ENCODE assay signal across 1 cellular context in the genomic region with DNA sequence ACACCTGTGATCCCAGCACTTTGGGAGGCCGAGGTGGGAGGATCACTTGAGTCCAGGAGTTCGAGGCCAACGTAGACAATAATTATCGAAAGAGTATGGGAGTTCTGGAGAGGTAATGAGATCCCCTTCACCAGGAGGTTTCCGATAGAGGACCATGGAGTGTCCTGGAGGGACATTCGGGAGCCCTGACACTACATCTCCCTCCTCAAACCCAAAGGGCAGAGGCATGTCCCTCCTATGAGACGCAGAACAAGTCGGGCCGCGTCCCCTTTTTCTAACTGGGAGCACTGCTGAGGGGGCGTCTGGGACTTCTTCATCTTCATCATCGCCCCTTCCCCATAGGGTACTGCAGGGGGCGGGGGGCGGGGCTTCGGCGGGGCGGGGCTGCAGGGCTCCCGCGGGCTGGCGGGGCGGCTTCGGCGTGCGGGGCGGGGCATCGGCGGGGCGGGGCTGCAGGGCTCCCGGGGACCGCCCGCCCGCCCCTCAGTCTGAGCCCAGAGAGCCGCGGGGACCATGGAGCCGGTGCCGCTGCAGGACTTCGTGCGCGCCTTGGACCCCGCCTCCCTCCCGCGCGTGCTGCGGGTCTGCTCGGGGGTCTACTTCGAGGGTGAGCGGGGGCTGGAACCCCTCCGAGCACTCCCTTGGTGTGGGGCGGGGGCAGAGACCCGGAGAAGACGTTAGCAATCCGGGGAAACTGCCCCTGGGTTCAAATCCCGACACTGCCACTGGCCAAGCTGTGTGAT.
TF ChIP-seq lines count a peak whose summit lies in the region.

Gene THEMIS2 (plus strand): TSS at position 486 of the 743 bp plus-strand sequence. CDS start 28 bp downstream, at position 514.

TF ChIP-seq in SK-N-SH, 30 proteins besides CTCF, POLR2A, EP300 and RAD21 (continued from another document):
- TF ChIP-seq EZH2phosphoT487 (IDR thresholded peaks at IDR 0.05; ENCODE audit: borderline replicate concordance, low read depth), result no peak
